ENCODE assay signal across 7 cellular contexts in genomic region chr15:85201118-85201793, GRCh38.
A peak's percentile ranks its signal among the peaks of the same experiment; 100 is the strongest.
DNase-seq lines count a peak whose midpoint lies in the region; ATAC-seq and TF ChIP-seq lines count a peak whose summit lies in the region.
"Not testable (repeated sequence)": the region's sequence is repeated elsewhere in the genome, so short reads cannot be mapped to it uniquely, and the experiment has no call there.

No MANE protein-coding gene starts in this region.

- ATAC-seq in RWPE2 (ENCODE audit: low read depth) (peak; percentile 12; the same call in 2 of the 3 replicates), heart left ventricle (peak in 3 of 4 donors; percentile 12 to 51 (median 22)), left ventricle myocardium superior (peak; percentile 22), left lung (peak; percentile 74), lower lobe of right lung (peak; percentile 43 to 61), aorta (ENCODE audit: low FRiP score) (peak; percentile 60)
- ATAC-seq in stimulated activated effector memory CD8-positive, alpha-beta T cell treated with anti-CD3 and anti-CD28 coated beads, Interleukin-12 subunit alpha, Interleukin-12 subunit beta, amount 100 ng/mL, for 72 hours: peak; percentile 14

- WGBS in heart left ventricle, 4 donors: 60 to 68% methylated on average over 6 of the region's 16 CpGs; no CpG with 5 or more reads in 2 of the 4 donors
- WGBS in aorta, 2 donors: 74 to 77% methylated on average over 5 to 6 of the region's 16 CpGs

- TF ChIP-seq POLR2A in heart left ventricle (IDR thresholded peaks at IDR 0.05): not testable (repeated sequence)

- not testable (repeated sequence) for H3K9me3 Mint-ChIP-seq in stimulated activated effector memory CD8-positive, alpha-beta T cell treated with anti-CD3 and anti-CD28 coated beads, Interleukin-12 subunit alpha, Interleukin-12 subunit beta, amount 100 ng/mL, for 72 hours

- peak; percentile 68 for DNase-seq in RWPE2 (ENCODE audit: low spot score)
- DNase-seq in heart left ventricle: peak in 1 of 5 donors; percentile 22
- not testable (repeated sequence) for DNase-seq in left ventricle myocardium superior; left lung; lower lobe of right lung; stimulated activated effector memory CD8-positive, alpha-beta T cell treated with anti-CD3 and anti-CD28 coated beads, Interleukin-12 subunit alpha, Interleukin-12 subunit beta, amount 100 ng/mL, for 72 hours (ENCODE audit: low spot score in 2 of 2); aorta

- not testable (repeated sequence) for H3K27ac ChIP-seq in RWPE2 (ENCODE audit: poor library complexity, severe bottlenecking); heart left ventricle; left lung; lower lobe of right lung; aorta (ENCODE audit: low read depth in 1 of 2, low read length in 2 of 2)

- not testable (repeated sequence) for H3K27me3 ChIP-seq in RWPE2 (ENCODE audit: insufficient read depth, poor library complexity, severe bottlenecking); heart left ventricle; left lung; lower lobe of right lung (ENCODE audit: low read depth); aorta (ENCODE audit: control insufficient read depth in 1 of 2, insufficient read depth in 2 of 2, low read length in 1 of 2)

- H3K9me3 ChIP-seq in RWPE2 (ENCODE audit: severe bottlenecking); heart left ventricle; left lung; lower lobe of right lung; aorta (ENCODE audit: control insufficient read depth, low read length): not testable (repeated sequence)

- H3K27ac Mint-ChIP-seq in stimulated activated effector memory CD8-positive, alpha-beta T cell treated with anti-CD3 and anti-CD28 coated beads, Interleukin-12 subunit alpha, Interleukin-12 subunit beta, amount 100 ng/mL, for 72 hours: not testable (repeated sequence)

- H3K4me1 Mint-ChIP-seq in stimulated activated effector memory CD8-positive, alpha-beta T cell treated with anti-CD3 and anti-CD28 coated beads, Interleukin-12 subunit alpha, Interleukin-12 subunit beta, amount 100 ng/mL, for 72 hours: not testable (repeated sequence)

- not testable (repeated sequence) for H3K4me3 Mint-ChIP-seq in stimulated activated effector memory CD8-positive, alpha-beta T cell treated with anti-CD3 and anti-CD28 coated beads, Interleukin-12 subunit alpha, Interleukin-12 subunit beta, amount 100 ng/mL, for 72 hours

- not testable (repeated sequence) for H3K36me3 ChIP-seq in RWPE2 (ENCODE audit: low read depth); heart left ventricle; left lung; lower lobe of right lung; aorta (ENCODE audit: control insufficient read depth in 1 of 2, insufficient read depth in 2 of 2, low read length in 1 of 2)

- not testable (repeated sequence) for H3K36me3 Mint-ChIP-seq in stimulated activated effector memory CD8-positive, alpha-beta T cell treated with anti-CD3 and anti-CD28 coated beads, Interleukin-12 subunit alpha, Interleukin-12 subunit beta, amount 100 ng/mL, for 72 hours

- not testable (repeated sequence) for TF ChIP-seq CTCF in RWPE2 (IDR thresholded peaks at IDR 0.05; ENCODE audit: poor library complexity, severe bottlenecking); heart left ventricle (IDR thresholded peaks at IDR 0.05); left lung (IDR thresholded peaks at IDR 0.05); lower lobe of right lung (IDR thresholded peaks at IDR 0.05)

- H3K4me3 ChIP-seq in RWPE2 (ENCODE audit: severe bottlenecking); heart left ventricle; left lung; lower lobe of right lung; aorta (ENCODE audit: low read length in 2 of 2): not testable (repeated sequence)

- intact Hi-C loops in heart left ventricle (cut with DNase I); left ventricle myocardium superior (cut with micrococcal nuclease); left lung (cut with DNase I); lower lobe of right lung (cut with DNase I); aorta (cut with DNase I): not testable (repeated sequence)

- H3K4me1 ChIP-seq in RWPE2 (ENCODE audit: insufficient read depth, poor library complexity, severe bottlenecking); heart left ventricle; left lung; lower lobe of right lung; aorta (ENCODE audit: control insufficient read depth in 1 of 2, insufficient read depth in 2 of 2, low read length in 2 of 2): not testable (repeated sequence)

Comparison
In these comparisons a context has a peak if more than half of its experiments do, and no peak if none do; other contexts are left out.
1. ATAC-seq: peak in every context shown above with its lines; median percentile 74 in left lung; 60 in aorta; 52 in lower lobe of right lung; 22 in heart left ventricle; 22 in left ventricle myocardium superior; 14 in stimulated activated effector memory CD8-positive, alpha-beta T cell treated with anti-CD3 and anti-CD28 coated beads, Interleukin-12 subunit alpha, Interleukin-12 subunit beta, amount 100 ng/mL, for 72 hours; 12 in RWPE2.